16 cellular contexts compared by ENCODE assay signal in the genomic region with DNA sequence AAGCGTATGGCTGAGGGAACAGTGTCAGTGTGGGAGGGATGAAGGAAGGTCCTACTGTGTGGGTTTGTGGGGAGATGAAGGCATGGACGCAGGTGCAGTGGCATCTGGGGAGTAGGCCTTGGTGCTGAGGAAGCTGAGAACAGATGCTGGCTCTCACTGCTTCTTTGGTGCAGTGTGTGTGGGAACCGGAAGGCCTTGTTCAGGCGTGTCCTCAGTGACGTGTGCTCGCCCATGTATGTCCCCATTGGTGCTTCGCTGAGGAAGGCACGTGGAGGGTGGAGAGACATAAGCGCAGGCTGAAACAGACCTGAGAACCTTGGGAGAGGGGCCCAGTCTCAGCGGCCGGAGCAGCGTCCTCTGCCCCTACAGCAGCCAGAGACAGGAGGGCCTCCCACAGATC. TPM values are rescaled to one million over a fixed set of nuclear protein-coding genes. Genes with fewer than 3 reads are reported as not detected.
DNase-seq lines count a peak whose midpoint lies in the region; ATAC-seq and TF ChIP-seq lines count a peak whose summit lies in the region.
"Had no signal": no experiment of that assay in that cellular context is flagged by ENCODE, and none has a peak within 500 bp of the region (broad histone marks: within the 10 kb centered on the region; RNA-seq: fewer than 3 reads in every experiment).

No MANE protein-coding gene starts in this region.

- intact Hi-C loops in mucosa of descending colon (cut with DNase I, micrococcal nuclease) = no loop called here

- no peaks in the 10 kb centered on the region for H3K9me3 ChIP-seq in mucosa of descending colon
- H3K9me3 ChIP-seq: neutrophil had no signal

- H3K4me3 ChIP-seq in GM12864 (ENCODE audit: low read depth, low read length) (no peak overlapping the region), mucosa of descending colon (no peak overlapping the region)
- H3K4me3 ChIP-seq: coronary artery had no signal

- peak; percentile 79 for ATAC-seq in GM19438 (IDR thresholded peaks at IDR 0.05; ENCODE audit: low read depth, unreplicated experiment)
- ATAC-seq in mucosa of descending colon = peak; percentile 49
- no peak for ATAC-seq in GM18907 (IDR thresholded peaks at IDR 0.05; ENCODE audit: unreplicated experiment)

- DNase-seq in GM12864 (ENCODE audit: low read depth) = peak; percentile 66
- DNase-seq in SK-N-DZ (ENCODE audit: low spot score) = peak; percentile 76
- no peak for DNase-seq in mucosa of descending colon
- no peak for DNase-seq in HT-29 (ENCODE audit: low spot score)
- no peak for DNase-seq in T-helper 1 cell
- no peak for DNase-seq in A172 (ENCODE audit: low spot score)
- DNase-seq: activated naive CD4-positive, alpha-beta T cell; erythroblast; glutamatergic neuron; mesenchymal stem cell; MV-4-11; NK-92 treated with Interleukin-12 subunit alpha and Interleukin-12 subunit beta, amount 100 ng/mL, for 24 hours had no signal

- no peaks in the 10 kb centered on the region for H3K36me3 ChIP-seq in mucosa of descending colon (ENCODE audit: low read depth)
- H3K36me3 ChIP-seq: neutrophil had no signal

- TF ChIP-seq CTCF in GM12864 (IDR thresholded peaks at IDR 0.05; ENCODE audit: low read depth, low read length, missing control alignments) (no peak), mucosa of descending colon (IDR thresholded peaks at IDR 0.05) (no peak)

- H3K4me1 ChIP-seq in mucosa of descending colon (ENCODE audit: low read depth) = no peaks in the 10 kb centered on the region

RNA-seq across cellular contexts. Expression of a gene that starts 18.7 kb away (rescaled TPM):
- 1.1 and 2.9 TPM in 2 replicates for polyA plus RNA-seq in SK-N-DZ (2014; cell fraction: cytosol; rRNA removed)
- polyA plus RNA-seq in SK-N-DZ (2014; cell fraction: nucleus; rRNA removed) = 18.7 and 20.6 TPM in 2 replicates
- 1 to 10 TPM; 3.3 to 5.0 (median 3.6) TPM for total RNA-seq in mucosa of descending colon
- total RNA-seq in HT-29 (2014; rRNA removed; shearing (Covaris generic)) = 0.39 and 1.0 TPM in 2 replicates
- total RNA-seq in A172 (2014; rRNA removed; shearing (Covaris generic)) = 0.43 and 1.6 TPM in 2 replicates

RNA-seq across cellular contexts. Expression of a gene that starts 18.9 kb away (rescaled TPM):
- 18.9 and 19.6 TPM in 2 replicates for polyA plus RNA-seq in SK-N-DZ (2014; cell fraction: cytosol; rRNA removed)
- polyA plus RNA-seq in SK-N-DZ (2014; cell fraction: nucleus; rRNA removed) = 14.7 and 19.8 TPM in 2 replicates
- total RNA-seq in mucosa of descending colon = 10 to 100 TPM; 42.7 to 84.2 (median 54.1) TPM
- total RNA-seq in HT-29 (2014; rRNA removed; shearing (Covaris generic)) = 48.0 and 59.5 TPM in 2 replicates
- 8.8 and 10.8 TPM in 2 replicates for total RNA-seq in A172 (2014; rRNA removed; shearing (Covaris generic))

RNA-seq across cellular contexts. Expression of a gene that starts 23.1 kb away (rescaled TPM):
- 17.9 and 21.2 TPM in 2 replicates for polyA plus RNA-seq in SK-N-DZ (2014; cell fraction: cytosol; rRNA removed)
- 14.0 and 14.5 TPM in 2 replicates for polyA plus RNA-seq in SK-N-DZ (2014; cell fraction: nucleus; rRNA removed)
- total RNA-seq in mucosa of descending colon = 10 to 100 TPM; 18.7 to 26.0 (median 20.1) TPM
- 30.7 and 32.3 TPM in 2 replicates for total RNA-seq in HT-29 (2014; rRNA removed; shearing (Covaris generic))
- total RNA-seq in A172 (2014; rRNA removed; shearing (Covaris generic)) = 24.8 and 28.3 TPM in 2 replicates

RNA-seq across cellular contexts. Expression of a gene that starts 38.0 kb away (rescaled TPM):
- 12.3 and 16.2 TPM in 2 replicates for polyA plus RNA-seq in SK-N-DZ (2014; cell fraction: cytosol; rRNA removed)
- 11.7 and 14.6 TPM in 2 replicates for polyA plus RNA-seq in SK-N-DZ (2014; cell fraction: nucleus; rRNA removed)
- 1 to 10 TPM; 2.6 to 5.3 (median 2.8) TPM for total RNA-seq in mucosa of descending colon
- total RNA-seq in HT-29 (2014; rRNA removed; shearing (Covaris generic)) = 12.5 and 14.4 TPM in 2 replicates
- total RNA-seq in A172 (2014; rRNA removed; shearing (Covaris generic)) = 30.8 and 42.1 TPM in 2 replicates

Comparison
In these comparisons a context has a peak if more than half of its experiments do, and no peak if none do; other contexts are left out.
1. DNase-seq: peak in GM12864 (single experiment) and SK-N-DZ (single experiment); none in mucosa of descending colon (0 of 3), HT-29 (single experiment), T-helper 1 cell (0 of 5) and A172 (single experiment).